Comparison of ENCODE assay signal across 1 cellular context in the genomic region with DNA sequence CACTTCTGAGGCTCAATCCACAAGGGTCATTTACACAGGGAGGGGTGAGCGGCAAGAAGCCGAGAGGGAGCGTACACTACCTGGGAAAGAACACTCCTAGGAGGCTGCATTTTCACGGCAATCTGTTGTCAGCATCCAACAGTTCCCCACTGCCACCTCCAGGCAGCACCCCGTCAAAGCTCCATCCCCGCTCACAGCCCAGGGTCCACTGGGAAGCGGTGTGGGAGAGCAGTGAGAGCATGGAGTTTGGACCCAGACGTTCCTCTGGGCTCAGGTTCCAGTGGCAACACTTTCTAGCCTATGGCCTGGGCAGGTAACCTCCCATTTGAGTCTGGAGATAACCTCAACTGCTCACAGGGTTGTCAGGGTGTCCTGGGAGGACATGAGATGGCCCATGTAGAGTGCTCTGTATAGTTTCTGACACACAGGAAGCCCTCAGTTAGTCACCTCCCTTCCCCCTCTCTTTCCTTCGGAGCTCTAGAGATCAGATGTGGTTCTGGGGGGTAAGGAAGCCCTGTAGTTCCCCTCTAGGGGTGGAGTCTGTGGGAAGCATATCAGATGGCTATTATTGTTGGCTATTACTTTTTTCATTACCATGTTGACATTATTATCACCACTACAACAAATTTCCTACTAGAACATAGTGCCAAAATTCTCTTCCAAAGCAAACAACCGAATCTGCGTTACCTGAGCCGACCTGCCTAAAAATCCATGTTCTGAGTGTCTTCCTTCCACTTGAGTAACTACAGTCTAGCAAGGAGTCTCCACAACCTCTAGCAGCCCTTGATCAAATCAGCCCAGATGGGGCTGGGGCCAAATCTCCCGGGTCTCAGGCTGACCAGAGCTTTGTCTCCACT.
TF ChIP-seq lines count a peak whose summit lies in the region.

No MANE protein-coding gene starts in this region.

TF ChIP-seq in HepG2, 621 proteins besides CTCF, POLR2A, EP300 and RAD21 (continued from another document and continues in another):
- TF ChIP-seq ZNF773 (CRISPR knock-in tag; IDR thresholded peaks at IDR 0.05; ENCODE audit: borderline replicate concordance) (no peak), TCF7L2 (IDR thresholded peaks at IDR 0.05; ENCODE audit: low read depth, low read length) (no peak), KLF16 (CRISPR knock-in tag; IDR thresholded peaks at IDR 0.05) (no peak), HCFC1 (IDR thresholded peaks at IDR 0.05; ENCODE audit: low read depth, low read length) (no peak), ZNF790 (CRISPR knock-in tag; IDR thresholded peaks at IDR 0.05; ENCODE audit: borderline replicate concordance) (no peak), ZSCAN31 (CRISPR knock-in tag; IDR thresholded peaks at IDR 0.05; ENCODE audit: low read depth) (no peak), ZNF7 (CRISPR knock-in tag; IDR thresholded peaks at IDR 0.05) (no peak), ZNF850 (CRISPR knock-in tag; conservative IDR thresholded peaks at IDR 0.05) (no peak), KLF6 (CRISPR knock-in tag; IDR thresholded peaks at IDR 0.05) (no peak), TEAD3 (CRISPR knock-in tag; optimal IDR thresholded peaks at IDR 0.05; ENCODE audit: borderline replicate concordance) (peak; percentile 62), CSRNP1 (CRISPR knock-in tag; IDR thresholded peaks at IDR 0.05) (no peak), CEBPG (CRISPR knock-in tag; IDR thresholded peaks at IDR 0.05) (no peak), POLR2G (IDR thresholded peaks at IDR 0.05; ENCODE audit: low read depth, low read length) (no peak), ZBTB3 (CRISPR knock-in tag; IDR thresholded peaks at IDR 0.05; ENCODE audit: borderline replicate concordance, low read depth) (no peak), MTA1 (CRISPR knock-in tag; IDR thresholded peaks at IDR 0.05; ENCODE audit: borderline replicate concordance) (no peak), ZNF331 (CRISPR knock-in tag; IDR thresholded peaks at IDR 0.05) (0 out of 2 replicates have a peak, but pooled peaks have one; percentile 27), ZNF496 (CRISPR knock-in tag; IDR thresholded peaks at IDR 0.05; ENCODE audit: insufficient replicate concordance) (no peak), BRCA1 (CRISPR knock-in tag; IDR thresholded peaks at IDR 0.05) (no peak), GATAD1 (CRISPR knock-in tag; IDR thresholded peaks at IDR 0.05) (0 out of 2 replicates have a peak, but pooled peaks have one; percentile 16), HINFP (CRISPR knock-in tag; IDR thresholded peaks at IDR 0.05; ENCODE audit: low read depth) (no peak), PITX1 (CRISPR knock-in tag; IDR thresholded peaks at IDR 0.05) (0 out of 2 replicates have a peak, but pooled peaks have one; percentile 23), FOXP1 (IDR thresholded peaks at IDR 0.05) (no peak), FOXP1 (CRISPR knock-in tag; IDR thresholded peaks at IDR 0.05) (no peak), ZNF17 (CRISPR knock-in tag; IDR thresholded peaks at IDR 0.05) (no peak), HOXD1 (CRISPR knock-in tag; IDR thresholded peaks at IDR 0.05) (no peak), U2AF2 (IDR thresholded peaks at IDR 0.05; ENCODE audit: low read depth, low read length) (no peak), ZBTB38 (CRISPR knock-in tag; IDR thresholded peaks at IDR 0.05) (peak; percentile 95), SUZ12 (IDR thresholded peaks at IDR 0.05; ENCODE audit: low read depth, low read length) (no peak), SRF (IDR thresholded peaks at IDR 0.05; ENCODE audit: low read depth, low read length) (no peak), ZNF33B (CRISPR knock-in tag; IDR thresholded peaks at IDR 0.05) (no peak), ZNF256 (CRISPR knock-in tag; conservative IDR thresholded peaks at IDR 0.05) (no peak), HNF4A (CRISPR knock-in tag; IDR thresholded peaks at IDR 0.05) (peak; percentile 92), AKAP8 (CRISPR knock-in tag; IDR thresholded peaks at IDR 0.05) (no peak), MYPOP (CRISPR knock-in tag; IDR thresholded peaks at IDR 0.05) (no peak), STAG1 (CRISPR knock-in tag; IDR thresholded peaks at IDR 0.05) (peak; percentile 69), ZNF782 (CRISPR knock-in tag; IDR thresholded peaks at IDR 0.05; ENCODE audit: borderline replicate concordance) (no peak), RBAK (CRISPR knock-in tag; IDR thresholded peaks at IDR 0.05) (no peak), CBX5 (CRISPR knock-in tag; IDR thresholded peaks at IDR 0.05; ENCODE audit: borderline replicate concordance) (no peak), ZFY (CRISPR knock-in tag; IDR thresholded peaks at IDR 0.05) (no peak), ISL2 (CRISPR knock-in tag; IDR thresholded peaks at IDR 0.05) (no peak), LCORL (IDR thresholded peaks at IDR 0.05) (no peak), LCORL (CRISPR knock-in tag; IDR thresholded peaks at IDR 0.05) (0 out of 2 replicates have a peak, but pooled peaks have one; percentile 71), DRAP1 (CRISPR knock-in tag; IDR thresholded peaks at IDR 0.05) (no peak), THAP11 (CRISPR knock-in tag; IDR thresholded peaks at IDR 0.05) (no peak), KDM3A (CRISPR knock-in tag; IDR thresholded peaks at IDR 0.05; ENCODE audit: low read depth) (0 out of 2 replicates have a peak, but pooled peaks have one; percentile 43), FUBP1 (CRISPR knock-in tag; IDR thresholded peaks at IDR 0.05; ENCODE audit: borderline replicate concordance) (no peak), HNF4G (IDR thresholded peaks at IDR 0.05; ENCODE audit: borderline replicate concordance, low read depth, low read length) (peak; percentile 77), HNF4G (CRISPR knock-in tag; IDR thresholded peaks at IDR 0.05; ENCODE audit: borderline replicate concordance, low read depth) (no peak; the same call in 1 of the 2 replicates), ZNF766 (CRISPR knock-in tag; IDR thresholded peaks at IDR 0.05; ENCODE audit: borderline replicate concordance) (no peak), GZF1 (CRISPR knock-in tag; IDR thresholded peaks at IDR 0.05) (no peak)
- TF ChIP-seq, protein P1, sequence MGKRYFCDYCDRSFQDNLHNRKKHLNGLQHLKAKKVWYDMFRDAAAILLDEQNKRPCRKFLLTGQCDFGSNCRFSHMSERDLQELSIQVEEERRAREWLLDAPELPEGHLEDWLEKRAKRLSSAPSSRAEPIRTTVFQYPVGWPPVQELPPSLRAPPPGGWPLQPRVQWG (CRISPR knock-in tag; IDR thresholded peaks at IDR 0.05; ENCODE audit: borderline replicate concordance, low read depth): no peak
- TF ChIP-seq, protein P2, sequence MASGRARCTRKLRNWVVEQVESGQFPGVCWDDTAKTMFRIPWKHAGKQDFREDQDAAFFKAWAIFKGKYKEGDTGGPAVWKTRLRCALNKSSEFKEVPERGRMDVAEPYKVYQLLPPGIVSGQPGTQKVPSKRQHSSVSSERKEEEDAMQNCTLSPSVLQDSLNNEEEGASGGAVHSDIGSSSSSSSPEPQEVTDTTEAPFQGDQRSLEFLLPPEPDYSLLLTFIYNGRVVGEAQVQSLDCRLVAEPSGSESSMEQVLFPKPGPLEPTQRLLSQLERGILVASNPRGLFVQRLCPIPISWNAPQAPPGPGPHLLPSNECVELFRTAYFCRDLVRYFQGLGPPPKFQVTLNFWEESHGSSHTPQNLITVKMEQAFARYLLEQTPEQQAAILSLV (CRISPR knock-in tag; IDR thresholded peaks at IDR 0.05; ENCODE audit: borderline replicate concordance): no peak
- TF ChIP-seq, protein P3, sequence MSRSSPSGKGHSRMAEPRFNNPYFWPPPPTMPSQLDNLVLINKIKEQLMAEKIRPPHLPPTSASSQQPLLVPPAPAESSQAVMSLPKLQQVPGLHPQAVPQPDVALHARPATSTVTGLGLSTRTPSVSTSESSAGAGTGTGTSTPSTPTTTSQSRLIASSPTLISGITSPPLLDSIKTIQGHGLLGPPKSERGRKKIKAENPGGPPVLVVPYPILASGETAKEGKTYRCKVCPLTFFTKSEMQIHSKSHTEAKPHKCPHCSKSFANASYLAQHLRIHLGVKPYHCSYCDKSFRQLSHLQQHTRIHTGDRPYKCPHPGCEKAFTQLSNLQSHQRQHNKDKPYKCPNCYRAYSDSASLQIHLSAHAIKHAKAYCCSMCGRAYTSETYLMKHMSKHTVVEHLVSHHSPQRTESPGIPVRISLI (CRISPR knock-in tag; IDR thresholded peaks at IDR 0.05; ENCODE audit: borderline replicate concordance): no peak
- TF ChIP-seq, protein P4, sequence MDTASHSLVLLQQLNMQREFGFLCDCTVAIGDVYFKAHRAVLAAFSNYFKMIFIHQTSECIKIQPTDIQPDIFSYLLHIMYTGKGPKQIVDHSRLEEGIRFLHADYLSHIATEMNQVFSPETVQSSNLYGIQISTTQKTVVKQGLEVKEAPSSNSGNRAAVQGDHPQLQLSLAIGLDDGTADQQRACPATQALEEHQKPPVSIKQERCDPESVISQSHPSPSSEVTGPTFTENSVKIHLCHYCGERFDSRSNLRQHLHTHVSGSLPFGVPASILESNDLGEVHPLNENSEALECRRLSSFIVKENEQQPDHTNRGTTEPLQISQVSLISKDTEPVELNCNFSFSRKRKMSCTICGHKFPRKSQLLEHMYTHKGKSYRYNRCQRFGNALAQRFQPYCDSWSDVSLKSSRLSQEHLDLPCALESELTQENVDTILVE (CRISPR knock-in tag; IDR thresholded peaks at IDR 0.05): no peak
- TF ChIP-seq, protein P5, sequence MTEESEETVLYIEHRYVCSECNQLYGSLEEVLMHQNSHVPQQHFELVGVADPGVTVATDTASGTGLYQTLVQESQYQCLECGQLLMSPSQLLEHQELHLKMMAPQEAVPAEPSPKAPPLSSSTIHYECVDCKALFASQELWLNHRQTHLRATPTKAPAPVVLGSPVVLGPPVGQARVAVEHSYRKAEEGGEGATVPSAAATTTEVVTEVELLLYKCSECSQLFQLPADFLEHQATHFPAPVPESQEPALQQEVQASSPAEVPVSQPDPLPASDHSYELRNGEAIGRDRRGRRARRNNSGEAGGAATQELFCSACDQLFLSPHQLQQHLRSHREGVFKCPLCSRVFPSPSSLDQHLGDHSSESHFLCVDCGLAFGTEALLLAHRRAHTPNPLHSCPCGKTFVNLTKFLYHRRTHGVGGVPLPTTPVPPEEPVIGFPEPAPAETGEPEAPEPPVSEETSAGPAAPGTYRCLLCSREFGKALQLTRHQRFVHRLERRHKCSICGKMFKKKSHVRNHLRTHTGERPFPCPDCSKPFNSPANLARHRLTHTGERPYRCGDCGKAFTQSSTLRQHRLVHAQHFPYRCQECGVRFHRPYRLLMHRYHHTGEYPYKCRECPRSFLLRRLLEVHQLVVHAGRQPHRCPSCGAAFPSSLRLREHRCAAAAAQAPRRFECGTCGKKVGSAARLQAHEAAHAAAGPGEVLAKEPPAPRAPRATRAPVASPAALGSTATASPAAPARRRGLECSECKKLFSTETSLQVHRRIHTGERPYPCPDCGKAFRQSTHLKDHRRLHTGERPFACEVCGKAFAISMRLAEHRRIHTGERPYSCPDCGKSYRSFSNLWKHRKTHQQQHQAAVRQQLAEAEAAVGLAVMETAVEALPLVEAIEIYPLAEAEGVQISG (CRISPR knock-in tag; IDR thresholded peaks at IDR 0.05): peak; percentile 38; the same call in 1 of the 2 replicates
- TF ChIP-seq, protein P6, sequence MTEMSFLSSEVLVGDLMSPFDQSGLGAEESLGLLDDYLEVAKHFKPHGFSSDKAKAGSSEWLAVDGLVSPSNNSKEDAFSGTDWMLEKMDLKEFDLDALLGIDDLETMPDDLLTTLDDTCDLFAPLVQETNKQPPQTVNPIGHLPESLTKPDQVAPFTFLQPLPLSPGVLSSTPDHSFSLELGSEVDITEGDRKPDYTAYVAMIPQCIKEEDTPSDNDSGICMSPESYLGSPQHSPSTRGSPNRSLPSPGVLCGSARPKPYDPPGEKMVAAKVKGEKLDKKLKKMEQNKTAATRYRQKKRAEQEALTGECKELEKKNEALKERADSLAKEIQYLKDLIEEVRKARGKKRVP (CRISPR knock-in tag; IDR thresholded peaks at IDR 0.05): no peak
